Comparison of ENCODE assay signal across 8 cellular contexts in genomic region chr17:81481011-81481799, GRCh38. TPM values are rescaled to one million over a fixed set of nuclear protein-coding genes. Genes with fewer than 3 reads are reported as not detected.
DNase-seq lines count a peak whose midpoint lies in the region; ATAC-seq and TF ChIP-seq lines count a peak whose summit lies in the region.

No MANE protein-coding gene starts in this region.

- ATAC-seq in esophagus mucosa (peak; percentile 18), HG03045 (IDR thresholded peaks at IDR 0.05; ENCODE audit: unreplicated experiment) (no peak)
- ATAC-seq in stimulated activated naive B cell treated with anti-CD40 and anti-IgM and Interleukin-4, amounts not matched to agents 10 μg/mL and 1 μg/mL and 100 μg/mL, for 72 hours (replicated peaks) = peak; percentile 18 to 41

- H3K9me3 Mint-ChIP-seq in stimulated activated naive B cell treated with anti-CD40 and anti-IgM and Interleukin-4, amounts not matched to agents 10 μg/mL and 1 μg/mL and 100 μg/mL, for 72 hours = peaks cover 3 to 6% of the 10 kb centered on the region in 2 donors

- H3K27ac ChIP-seq in muscle layer of duodenum (ENCODE audit: low read length) = no peak overlapping the region

- H3K4me1 ChIP-seq in muscle layer of duodenum (ENCODE audit: control insufficient read depth in 1 of 2, insufficient read depth in 2 of 2, low read length in 2 of 2) = peaks cover 3 to 31% of the 10 kb centered on the region in 2 donors

- H3K27me3 Mint-ChIP-seq in stimulated activated naive B cell treated with anti-CD40 and anti-IgM and Interleukin-4, amounts not matched to agents 10 μg/mL and 1 μg/mL and 100 μg/mL, for 72 hours = peaks cover 5 to 19% of the 10 kb centered on the region in 2 donors

- peak; percentile 57 for DNase-seq in GF-D8 (lab: John Stamatoyannopoulos, UW)
- DNase-seq in NCI-H446 treated with DMSO at 0.1 percent for 48 hours (lab: John Stamatoyannopoulos, UW) = peak; percentile 70
- DNase-seq in activated T-cell treated with anti-CD3 and anti-CD28 coated beads, Interleukin-2, amount 50 U/mL, for 1 hour = peak; percentile 70
- DNase-seq in stimulated activated naive B cell treated with anti-CD40 and anti-IgM and Interleukin-4, amounts not matched to agents 10 μg/mL and 1 μg/mL and 100 μg/mL, for 72 hours = no peak
- DNase-seq in HEK293T (ENCODE audit: extremely low spot score) = no peak

- no peak overlapping the region for H3K27ac Mint-ChIP-seq in stimulated activated naive B cell treated with anti-CD40 and anti-IgM and Interleukin-4, amounts not matched to agents 10 μg/mL and 1 μg/mL and 100 μg/mL, for 72 hours

- no peaks in the 10 kb centered on the region for H3K36me3 Mint-ChIP-seq in stimulated activated naive B cell treated with anti-CD40 and anti-IgM and Interleukin-4, amounts not matched to agents 10 μg/mL and 1 μg/mL and 100 μg/mL, for 72 hours

- peaks cover 23 to 39% of the 10 kb centered on the region in 2 donors for H3K4me1 Mint-ChIP-seq in stimulated activated naive B cell treated with anti-CD40 and anti-IgM and Interleukin-4, amounts not matched to agents 10 μg/mL and 1 μg/mL and 100 μg/mL, for 72 hours

- peak overlapping the region; percentile 68 to 71 for H3K4me3 Mint-ChIP-seq in stimulated activated naive B cell treated with anti-CD40 and anti-IgM and Interleukin-4, amounts not matched to agents 10 μg/mL and 1 μg/mL and 100 μg/mL, for 72 hours

- CTCF ChIA-PET in HEK293T (lab: Yijun Ruan, JAX) = no interaction called here

- no peaks in the 10 kb centered on the region for H3K27me3 ChIP-seq in muscle layer of duodenum (ENCODE audit: low read depth, low read length)

- H3K36me3 ChIP-seq in muscle layer of duodenum (ENCODE audit: control insufficient read depth in 1 of 2, insufficient read depth in 2 of 2, low read length in 2 of 2) = no peaks in the 10 kb centered on the region

- peak overlapping the region; percentile 57 for H3K4me3 ChIP-seq in muscle layer of duodenum (ENCODE audit: low read depth in 1 of 2, low read length in 2 of 2)

- H3K9me3 ChIP-seq in muscle layer of duodenum (ENCODE audit: control insufficient read depth in 1 of 2, low read length in 2 of 2) = no peaks in the 10 kb centered on the region

- POLR2A ChIA-PET in HEK293T (lab: Yijun Ruan, JAX) = no interaction called here

TF ChIP-seq in HEK293T, 16 proteins besides CTCF, POLR2A, EP300 and RAD21:
- TF ChIP-seq BHLHE40 (IDR thresholded peaks at IDR 0.05; ENCODE audit: borderline replicate concordance) = no peak
- TF ChIP-seq FOXK2 (IDR thresholded peaks at IDR 0.05) = no peak
- TF ChIP-seq L3MBTL2 (conservative IDR thresholded peaks at IDR 0.05) = no peak
- no peak for TF ChIP-seq SP1 (IDR thresholded peaks at IDR 0.05)
- no peak for TF ChIP-seq ARNT (IDR thresholded peaks at IDR 0.05)

RNA-seq across cellular contexts. Expression of gene ACTG1, which starts 31.4 kb away (rescaled TPM):
- total RNA-seq in esophagus mucosa = 4,027 TPM

RNA-seq across cellular contexts. Expression of gene FSCN2, which starts 47.0 kb away (rescaled TPM):
- 0.76 TPM for total RNA-seq in esophagus mucosa

Comparison
In these comparisons a context has a peak if more than half of its experiments do, and no peak if none do; other contexts are left out.
1. DNase-seq: peak in GF-D8 (single experiment), NCI-H446 treated with DMSO at 0.1 percent for 48 hours (single experiment) and activated T-cell treated with anti-CD3 and anti-CD28 coated beads, Interleukin-2, amount 50 U/mL, for 1 hour (single experiment); none in stimulated activated naive B cell treated with anti-CD40 and anti-IgM and Interleukin-4, amounts not matched to agents 10 μg/mL and 1 μg/mL and 100 μg/mL, for 72 hours (single experiment) and HEK293T (single experiment).